Comparison of ENCODE assay signal across 8 cellular contexts in the genomic region with DNA sequence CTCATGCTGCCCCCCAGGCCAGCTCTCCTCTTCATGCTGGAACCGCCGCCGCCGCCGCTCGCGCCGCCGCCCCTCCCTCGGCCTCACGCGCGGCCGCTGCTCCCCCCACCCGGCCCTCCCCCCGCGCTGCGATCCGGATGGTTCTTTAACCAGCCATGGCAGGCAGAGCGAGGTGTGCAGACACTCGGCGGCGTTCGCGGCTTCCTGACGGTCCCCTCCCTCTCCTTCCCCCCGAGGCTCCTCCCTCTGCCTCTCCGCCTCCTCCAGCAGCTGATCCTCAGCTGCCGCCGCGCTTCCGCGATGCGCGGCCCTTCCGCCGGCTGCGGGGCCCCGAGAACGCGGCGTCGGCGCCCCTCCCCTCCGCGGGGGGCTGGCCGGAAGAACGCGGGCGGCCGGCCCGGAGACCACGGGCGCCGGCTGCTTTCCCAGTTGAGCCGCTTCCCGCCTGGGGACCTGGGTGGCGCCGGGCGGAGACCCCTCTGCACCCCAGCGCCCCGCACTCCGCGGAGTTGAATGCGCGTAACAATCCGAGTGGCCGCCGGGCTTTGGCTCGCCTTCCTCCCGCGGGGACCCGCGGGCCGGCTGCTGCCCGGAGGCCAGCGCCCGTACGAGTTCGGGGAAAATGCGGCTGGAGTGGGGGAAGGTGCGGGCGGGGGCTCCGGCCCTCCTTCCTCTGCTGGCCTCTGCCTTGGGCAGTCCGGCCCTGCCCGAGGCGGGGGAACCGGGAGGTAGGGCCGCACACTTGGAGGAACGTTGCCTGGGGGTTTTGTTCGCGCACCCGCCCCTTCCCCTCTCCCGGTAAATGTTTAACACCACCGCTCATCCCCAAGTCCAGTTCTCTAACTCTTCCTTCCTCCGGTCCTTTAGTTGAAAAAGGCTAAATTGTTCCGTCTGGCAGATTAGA. TPM values are rescaled to one million over a fixed set of nuclear protein-coding genes. Genes with fewer than 3 reads are reported as not detected.
DNase-seq lines count a peak whose midpoint lies in the region; ATAC-seq, FAIRE-seq and TF ChIP-seq lines count a peak whose summit lies in the region.

A gene with protein sequence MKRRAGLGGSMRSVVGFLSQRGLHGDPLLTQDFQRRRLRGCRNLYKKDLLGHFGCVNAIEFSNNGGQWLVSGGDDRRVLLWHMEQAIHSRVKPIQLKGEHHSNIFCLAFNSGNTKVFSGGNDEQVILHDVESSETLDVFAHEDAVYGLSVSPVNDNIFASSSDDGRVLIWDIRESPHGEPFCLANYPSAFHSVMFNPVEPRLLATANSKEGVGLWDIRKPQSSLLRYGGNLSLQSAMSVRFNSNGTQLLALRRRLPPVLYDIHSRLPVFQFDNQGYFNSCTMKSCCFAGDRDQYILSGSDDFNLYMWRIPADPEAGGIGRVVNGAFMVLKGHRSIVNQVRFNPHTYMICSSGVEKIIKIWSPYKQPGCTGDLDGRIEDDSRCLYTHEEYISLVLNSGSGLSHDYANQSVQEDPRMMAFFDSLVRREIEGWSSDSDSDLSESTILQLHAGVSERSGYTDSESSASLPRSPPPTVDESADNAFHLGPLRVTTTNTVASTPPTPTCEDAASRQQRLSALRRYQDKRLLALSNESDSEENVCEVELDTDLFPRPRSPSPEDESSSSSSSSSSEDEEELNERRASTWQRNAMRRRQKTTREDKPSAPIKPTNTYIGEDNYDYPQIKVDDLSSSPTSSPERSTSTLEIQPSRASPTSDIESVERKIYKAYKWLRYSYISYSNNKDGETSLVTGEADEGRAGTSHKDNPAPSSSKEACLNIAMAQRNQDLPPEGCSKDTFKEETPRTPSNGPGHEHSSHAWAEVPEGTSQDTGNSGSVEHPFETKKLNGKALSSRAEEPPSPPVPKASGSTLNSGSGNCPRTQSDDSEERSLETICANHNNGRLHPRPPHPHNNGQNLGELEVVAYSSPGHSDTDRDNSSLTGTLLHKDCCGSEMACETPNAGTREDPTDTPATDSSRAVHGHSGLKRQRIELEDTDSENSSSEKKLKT (minus strand): TSS at position 176 of the 904 bp plus-strand sequence. CDS start 141 bp downstream, at position 35.

- H3K27me3 ChIP-seq in mammary epithelial cell (ENCODE audit: insufficient read depth, low read length) = no peaks in the 10 kb centered on the region
- no peaks in the 10 kb centered on the region for H3K27me3 ChIP-seq in small intestine (ENCODE audit: control insufficient read depth in 2 of 2, insufficient read depth in 2 of 2, low read length in 2 of 2)

- BruUV-seq in mammary epithelial cell (replicated peaks; lab: Mats Ljungman, UMichigan) = no TSS peak

- in situ Hi-C loops in ACHN (cut with HindIII; ENCODE audit: low pct_ligation_motif_present, low pct_unique_long_range_greater_than_20kb, low sequenced_read_pairs) (no loop called here), mammary epithelial cell (cut with MboI; ENCODE audit: low sequenced_read_pairs in 2 of 2) (no loop called here)

- 2% methylated on average over 19 of the region's 97 CpGs for WGBS in mammary epithelial cell (ENCODE audit: low coverage, missing lambda C conversion rate)
- 1 to 2% (median 1%) methylated on average over 74 to 97 of the region's 97 CpGs for WGBS in small intestine, 3 donors

- no peaks in the 10 kb centered on the region for H3K9me3 ChIP-seq in mammary epithelial cell (replicated peaks; ENCODE audit: insufficient read depth, low read length)
- no peaks in the 10 kb centered on the region for H3K9me3 ChIP-seq in small intestine (ENCODE audit: control insufficient read depth, low read depth)

- CTCF ChIA-PET in mammary epithelial cell (lab: Charles Lee; ENCODE audit: low non-redundant PET) = interaction anchor here (0.6 kb wide), 1 partner anchor 213 kb away, joined by 3 read pairs; no protein-coding TSS in a partner anchor

- H3K36me3 ChIP-seq in mammary epithelial cell (ENCODE audit: insufficient read depth, low read length) = peaks cover 3% of the 10 kb centered on the region
- H3K36me3 ChIP-seq in small intestine (ENCODE audit: control insufficient read depth in 2 of 2, insufficient read depth in 2 of 2, low read length in 2 of 2) = no peaks in the 10 kb centered on the region

- ATAC-seq in GM18873 (IDR thresholded peaks at IDR 0.05; ENCODE audit: low FRiP score, unreplicated experiment) = peak; percentile 67
- ATAC-seq in HG03139 (IDR thresholded peaks at IDR 0.05; ENCODE audit: unreplicated experiment) = peak; percentile 81

- peak within 1 kb of the TSS; percentile 88 for H3K4me2 ChIP-seq in mammary epithelial cell (ENCODE audit: insufficient read depth, low read depth, low read length)

- TF ChIP-seq CTCF in WI38 (IDR thresholded peaks at IDR 0.05; ENCODE audit: low read depth, low read length) (no peak), mammary epithelial cell (conservative IDR thresholded peaks at IDR 0.05 in 1 of 2, IDR thresholded peaks at IDR 0.05 in 1 of 2; ENCODE audit: extremely low read depth in 1 of 2, insufficient read depth in 1 of 2, low read depth in 1 of 2, low read length in 2 of 2) (no peak)

- no peak for FAIRE-seq in small intestine (lab: Jason Lieb, UNC)

- H2AFZ ChIP-seq in mammary epithelial cell (ENCODE audit: low read depth, low read length) = peak within 1 kb of the TSS; percentile 93

- H3K9ac ChIP-seq in mammary epithelial cell (ENCODE audit: insufficient read depth, low read length) = peak within 1 kb of the TSS; percentile 87

- H3K27ac ChIP-seq in mammary epithelial cell (ENCODE audit: insufficient read depth, low read depth, low read length) (peak within 1 kb of the TSS; percentile 74), small intestine (ENCODE audit: low read depth in 1 of 2, low read length in 1 of 2) (peak within 1 kb of the TSS; percentile 93)

- dilution Hi-C loops in mammary epithelial cell (cut with HindIII; ENCODE audit: low sequenced_read_pairs) = no loop called here

- peaks cover 45% of the 10 kb centered on the region for H3K79me2 ChIP-seq in mammary epithelial cell (ENCODE audit: insufficient read depth, low read length)

- H3K4me3 ChIP-seq in WI38 (ENCODE audit: low read depth, low read length) = peak within 1 kb of the TSS; percentile 89
- H3K4me3 ChIP-seq in mammary epithelial cell (replicated peaks in 1 of 3; ENCODE audit: insufficient read depth in 1 of 3, low read depth in 2 of 3, low read length in 3 of 3) = peak within 1 kb of the TSS; percentile 59 to 92 (median 83)
- H3K4me3 ChIP-seq in small intestine (ENCODE audit: low read depth in 1 of 2, low read length in 2 of 2) = peak within 1 kb of the TSS; percentile 94

- H4K20me1 ChIP-seq in mammary epithelial cell (ENCODE audit: insufficient read depth, low read length) = no peaks in the 10 kb centered on the region

- intact Hi-C loops in mammary epithelial cell (cut with micrococcal nuclease) = loop anchor here (1.0 to 5.0 kb wide), 3 partner anchors 24 to 309 kb away; a partner anchor contains a TSS

- DNase-seq in ACHN (peak; percentile 92), NCI-H2227 treated with DMSO at 0.1 percent for 48 hours (lab: John Stamatoyannopoulos, UW) (peak; percentile 88), mammary epithelial cell (peak; percentile 92), iPS-NIHi11 (ENCODE audit: low spot score) (peak; percentile 94), small intestine (peak; percentile 96)

- H3K4me1 ChIP-seq in mammary epithelial cell (ENCODE audit: insufficient read depth, low read length) (peaks cover 30% of the 10 kb centered on the region), small intestine (ENCODE audit: control insufficient read depth in 2 of 2, insufficient read depth in 1 of 2, low read depth in 1 of 2, low read length in 1 of 2) (peaks cover 3 to 10% of the 10 kb centered on the region in 2 donors)

RNA-seq across cellular contexts. Expression of the gene that starts here (rescaled TPM):
- total RNA-seq in mammary epithelial cell = 10 to 100 TPM; 39.6 to 49.2 TPM
- 35.6 TPM for polyA plus RNA-seq in mammary epithelial cell
- 46.7 TPM for polyA minus RNA-seq in mammary epithelial cell
- polyA plus RNA-seq in small intestine = 10 to 100 TPM; 13.2 to 16.5 (median 15.8) TPM

Comparison
In these comparisons a context has a peak if more than half of its experiments do, and no peak if none do; other contexts are left out.
1. Peak in every context shown above with its lines: DNase-seq, ATAC-seq, H3K4me3 ChIP-seq and H3K27ac ChIP-seq.